In genomic region chr6:13328875-13329183, GRCh38 we compare ENCODE assay signal across 8 cellular contexts. TPM values are rescaled to one million over a fixed set of nuclear protein-coding genes. Genes with fewer than 3 reads are reported as not detected.
DNase-seq lines count a peak whose midpoint lies in the region; ATAC-seq and TF ChIP-seq lines count a peak whose summit lies in the region.

No MANE protein-coding gene starts in this region.

- H3K36me3 ChIP-seq in Peyer's patch, result peaks cover 0 to 16% (median 0%) of the 10 kb centered on the region in 3 donors
- peaks cover 0 to 25% (median 8%) of the 10 kb centered on the region in 3 donors for H3K36me3 ChIP-seq in esophagus squamous epithelium
- no peaks in the 10 kb centered on the region for H3K36me3 ChIP-seq in rectal smooth muscle tissue (ENCODE audit: control insufficient read depth, insufficient read depth, low read length)

- no peak for DNase-seq in Peyer's patch
- DNase-seq in esophagus squamous epithelium (lab: John Stamatoyannopoulos, UW), result no peak
- DNase-seq in OCI-M1 (lab: John Stamatoyannopoulos, UW), result no peak

- H3K9me3 ChIP-seq in Peyer's patch, result no peaks in the 10 kb centered on the region
- H3K9me3 ChIP-seq in esophagus squamous epithelium, result no peaks in the 10 kb centered on the region

- WGBS in esophagus squamous epithelium, 2 donors, result 0 to 4% methylated on average over 2 of the region's 2 CpGs

- H3K27me3 ChIP-seq in Peyer's patch (no peaks in the 10 kb centered on the region), esophagus squamous epithelium (no peaks in the 10 kb centered on the region), rectal smooth muscle tissue (ENCODE audit: control insufficient read depth, insufficient read depth, low read length) (no peaks in the 10 kb centered on the region)

- TF ChIP-seq CTCF in GM12875 (IDR thresholded peaks at IDR 0.05; ENCODE audit: borderline replicate concordance, insufficient read depth, low read depth, low read length) (no peak), Peyer's patch (IDR thresholded peaks at IDR 0.05) (no peak), esophagus squamous epithelium (IDR thresholded peaks at IDR 0.05) (no peak)

- TF ChIP-seq POLR2A in Peyer's patch (IDR thresholded peaks at IDR 0.05), result no peak
- TF ChIP-seq POLR2A in esophagus squamous epithelium (IDR thresholded peaks at IDR 0.05), result no peak

- intact Hi-C loops in esophagus squamous epithelium (cut with DNase I), result no loop called here

- H3K27ac ChIP-seq in Peyer's patch (peak overlapping the region; percentile 88 to 95 (median 94)), esophagus squamous epithelium (peak overlapping the region; percentile 90 to 96 (median 94)), rectal smooth muscle tissue (ENCODE audit: low read depth, low read length) (peak overlapping the region; percentile 86)

- no peak for ATAC-seq in HG02623 (IDR thresholded peaks at IDR 0.05; ENCODE audit: unreplicated experiment)
- no peak for ATAC-seq in HG03139 (IDR thresholded peaks at IDR 0.05; ENCODE audit: unreplicated experiment)
- no peak for ATAC-seq in HG02938 (IDR thresholded peaks at IDR 0.05; ENCODE audit: unreplicated experiment)

- H3K4me1 ChIP-seq in Peyer's patch (peaks cover 0 to 12% (median 3%) of the 10 kb centered on the region in 4 donors), esophagus squamous epithelium (peaks cover 0 to 21% (median 8%) of the 10 kb centered on the region in 3 donors), rectal smooth muscle tissue (ENCODE audit: control insufficient read depth, insufficient read depth, low read length) (peaks cover 5% of the 10 kb centered on the region)

- peak overlapping the region; percentile 66 for H3K9ac ChIP-seq in rectal smooth muscle tissue (ENCODE audit: low read length)

- peak overlapping the region; percentile 67 for H3K4me3 ChIP-seq in GM12875 (ENCODE audit: low read depth, low read length)
- H3K4me3 ChIP-seq in Peyer's patch, result peak overlapping the region; percentile 68 to 78 (median 73)
- peak overlapping the region; percentile 65 to 90 (median 78) for H3K4me3 ChIP-seq in esophagus squamous epithelium
- H3K4me3 ChIP-seq in rectal smooth muscle tissue (ENCODE audit: low read length), result peak overlapping the region; percentile 80

RNA-seq across cellular contexts. Expression of gene TBC1D7, which starts 0.5 kb away (rescaled TPM):
- 10 to 100 TPM; 13.3 to 18.6 (median 16.9) TPM for total RNA-seq in Peyer's patch
- 10 to 100 TPM in 3 of 4 donors, 1 to 10 TPM in 1; 8.2 to 13.5 (median 12.6) TPM for total RNA-seq in esophagus squamous epithelium
